ENCODE assay signal across 30 cellular contexts in genomic region chr5:133455681-133456080, GRCh38.
"Had no signal": no experiment of that assay in that cellular context is flagged by ENCODE, and none has a peak within 500 bp of the region (broad histone marks: within the 10 kb centered on the region; RNA-seq: fewer than 3 reads in every experiment).

No MANE protein-coding gene starts in this region.

- H3K4me3 Mint-ChIP-seq: activated CD4-positive, alpha-beta T cell treated with anti-CD3 and anti-CD28 coated beads for 36 hours; activated CD8-positive, alpha-beta T cell treated with anti-CD3 and anti-CD28 coated beads, Interleukin-2, amount 10 ng/mL, durations not matched to agents 7 days and 5 days; activated naive CD8-positive, alpha-beta T cell treated with anti-CD3 and anti-CD28 coated beads, Interleukin-2, amount 10 ng/mL, durations not matched to agents 7 days and 5 days; nephron; stimulated activated effector memory CD8-positive, alpha-beta T cell treated with anti-CD3 and anti-CD28 coated beads, Interleukin-12 subunit alpha, Interleukin-12 subunit beta, amount 100 ng/mL, for 72 hours; stimulated activated naive CD8-positive, alpha-beta T cell treated with anti-CD3 and anti-CD28 coated beads, Interleukin-15, Interleukin-2, amounts not matched to agents 100 ng/mL and 50 ng/mL, for 24 hours; T-cell had no signal

- H3K36me3 ChIP-seq: brain microvascular endothelial cell, gastroesophageal sphincter, lower lobe of right lung, neutrophil, thoracic aorta, upper lobe of left lung, vagina had no signal

- H3K9me3 ChIP-seq: gastroesophageal sphincter, lower lobe of right lung, mucosa of descending colon, neutrophil, thoracic aorta, upper lobe of left lung, vagina had no signal

- H3K27me3 Mint-ChIP-seq: activated CD4-positive, alpha-beta T cell treated with anti-CD3 and anti-CD28 coated beads for 36 hours had no signal

- FAIRE-seq: astrocyte, endothelial cell of umbilical vein, kidney had no signal

- DNase-seq: activated CD4-positive, alpha-beta T cell treated with anti-CD3 and anti-CD28 coated beads for 36 hours; activated CD4-positive, CD25-positive, alpha-beta regulatory T cell; activated CD8-positive, alpha-beta T cell treated with anti-CD3 and anti-CD28 coated beads, Interleukin-2, amount 10 ng/mL, durations not matched to agents 7 days and 5 days; activated effector memory CD4-positive, alpha-beta T cell treated with Interleukin-2 at 50 U/mL for 16 hours; activated naive CD4-positive, alpha-beta T cell treated with Interleukin-2 at 50 U/mL for 16 hours; activated naive CD8-positive, alpha-beta T cell treated with anti-CD3 and anti-CD28 coated beads, Interleukin-2, amount 10 ng/mL, durations not matched to agents 7 days and 5 days; activated T-cell treated with anti-CD3 and anti-CD28 coated beads for 4 hours; amniotic stem cell; brain microvascular endothelial cell; caudate nucleus; hippocampal formation; kidney; left colon; lower lobe of right lung; mesendoderm; mucosa of descending colon; stimulated activated CD4-positive, alpha-beta T cell treated with anti-CD3 and anti-CD28 coated beads, Interleukin-4, amount 100 ng/mL, for 24 hours; T-cell; upper lobe of left lung had no signal

- H3K4me3 ChIP-seq: gastroesophageal sphincter, lower lobe of right lung, mucosa of descending colon, skin epidermis, thoracic aorta, upper lobe of left lung, vagina had no signal

- H3K4me1 Mint-ChIP-seq: activated naive CD8-positive, alpha-beta T cell treated with anti-CD3 and anti-CD28 coated beads, Interleukin-2, amount 10 ng/mL, durations not matched to agents 7 days and 5 days had no signal

- ATAC-seq: activated CD4-positive, alpha-beta T cell treated with anti-CD3 and anti-CD28 coated beads for 36 hours; activated CD8-positive, alpha-beta T cell treated with anti-CD3 and anti-CD28 coated beads, Interleukin-2, amount 10 ng/mL, durations not matched to agents 7 days and 5 days; gastroesophageal sphincter; left colon; lower lobe of right lung; mucosa of descending colon; sciatic nerve; stimulated activated effector memory CD8-positive, alpha-beta T cell treated with anti-CD3 and anti-CD28 coated beads, Interleukin-12 subunit alpha, Interleukin-12 subunit beta, amount 100 ng/mL, for 72 hours; T-cell had no signal

- H3K27ac ChIP-seq: brain microvascular endothelial cell, gastroesophageal sphincter, lower lobe of right lung, neutrophil, skin epidermis, thoracic aorta, upper lobe of left lung, vagina had no signal

- H3K27me3 ChIP-seq: brain microvascular endothelial cell, gastroesophageal sphincter, upper lobe of left lung, vagina had no signal

- H3K27ac Mint-ChIP-seq: activated CD4-positive, alpha-beta T cell treated with anti-CD3 and anti-CD28 coated beads for 36 hours; activated CD8-positive, alpha-beta T cell treated with anti-CD3 and anti-CD28 coated beads, Interleukin-2, amount 10 ng/mL, durations not matched to agents 7 days and 5 days; activated naive CD8-positive, alpha-beta T cell treated with anti-CD3 and anti-CD28 coated beads, Interleukin-2, amount 10 ng/mL, durations not matched to agents 7 days and 5 days; stimulated activated effector memory CD8-positive, alpha-beta T cell treated with anti-CD3 and anti-CD28 coated beads, Interleukin-12 subunit alpha, Interleukin-12 subunit beta, amount 100 ng/mL, for 72 hours; stimulated activated naive CD8-positive, alpha-beta T cell treated with anti-CD3 and anti-CD28 coated beads, Interleukin-15, Interleukin-2, amounts not matched to agents 100 ng/mL and 50 ng/mL, for 24 hours; T-cell had no signal

- H3K4me1 ChIP-seq: gastroesophageal sphincter, lower lobe of right lung had no signal

- H3K9me3 Mint-ChIP-seq: activated naive CD8-positive, alpha-beta T cell treated with anti-CD3 and anti-CD28 coated beads, Interleukin-2, amount 10 ng/mL, durations not matched to agents 7 days and 5 days; nephron; stimulated activated effector memory CD8-positive, alpha-beta T cell treated with anti-CD3 and anti-CD28 coated beads, Interleukin-12 subunit alpha, Interleukin-12 subunit beta, amount 100 ng/mL, for 72 hours; stimulated activated naive CD8-positive, alpha-beta T cell treated with anti-CD3 and anti-CD28 coated beads, Interleukin-15, Interleukin-2, amounts not matched to agents 100 ng/mL and 50 ng/mL, for 24 hours; T-cell had no signal

- H3K36me3 Mint-ChIP-seq: activated naive CD8-positive, alpha-beta T cell treated with anti-CD3 and anti-CD28 coated beads, Interleukin-2, amount 10 ng/mL, durations not matched to agents 7 days and 5 days; stimulated activated effector memory CD8-positive, alpha-beta T cell treated with anti-CD3 and anti-CD28 coated beads, Interleukin-12 subunit alpha, Interleukin-12 subunit beta, amount 100 ng/mL, for 72 hours; T-cell had no signal
